Comparison of ENCODE assay signal across 8 cellular contexts in genomic region chr2:219104107-219105050, GRCh38. TPM values are rescaled to one million over a fixed set of nuclear protein-coding genes. Genes with fewer than 3 reads are reported as not detected.
DNase-seq lines count a peak whose midpoint lies in the region; ATAC-seq and TF ChIP-seq lines count a peak whose summit lies in the region.

No MANE protein-coding gene starts in this region.

- H3K27ac Mint-ChIP-seq in activated CD8-positive, alpha-beta memory T cell treated with anti-CD3 and anti-CD28 coated beads, Interleukin-2, amount 10 ng/mL, durations not matched to agents 7 days and 5 days = no peak overlapping the region
- H3K27ac Mint-ChIP-seq in nephron = no peak overlapping the region

- peaks cover 3% of the 10 kb centered on the region for H3K4me1 Mint-ChIP-seq in activated CD8-positive, alpha-beta memory T cell treated with anti-CD3 and anti-CD28 coated beads, Interleukin-2, amount 10 ng/mL, durations not matched to agents 7 days and 5 days
- H3K4me1 Mint-ChIP-seq in nephron = no peaks in the 10 kb centered on the region

- no peaks in the 10 kb centered on the region for H3K36me3 ChIP-seq in PC-9 (ENCODE audit: low read depth)

- no peaks in the 10 kb centered on the region for H3K79me2 ChIP-seq in PC-9 (ENCODE audit: low read depth)

- BruUV-seq in PC-9 (replicated peaks; lab: Mats Ljungman, UMichigan) = no TSS peak

- DNase-seq in activated CD8-positive, alpha-beta memory T cell treated with anti-CD3 and anti-CD28 coated beads, Interleukin-2, amount 10 ng/mL, durations not matched to agents 7 days and 5 days = no peak
- no peak for DNase-seq in activated CD8-positive, alpha-beta memory T cell treated with anti-CD3 and anti-CD28 coated beads, Interleukin-2, amount 50 U/mL, for 4 hours
- DNase-seq in PC-9 (peak in 1 of 2 experiments; percentile 4), dermis blood vessel endothelial cell (peak; percentile 64)

- no peaks in the 10 kb centered on the region for H3K36me3 Mint-ChIP-seq in activated CD8-positive, alpha-beta memory T cell treated with anti-CD3 and anti-CD28 coated beads, Interleukin-2, amount 10 ng/mL, durations not matched to agents 7 days and 5 days
- no peaks in the 10 kb centered on the region for H3K36me3 Mint-ChIP-seq in nephron (ENCODE audit: low read depth)

- H3K4me1 ChIP-seq in PC-9 (replicated peaks; ENCODE audit: insufficient read depth) = peaks cover 7% of the 10 kb centered on the region; the same call in 1 of the 2 replicates

- ATAC-seq in activated CD8-positive, alpha-beta memory T cell treated with anti-CD3 and anti-CD28 coated beads, Interleukin-2, amount 10 ng/mL, durations not matched to agents 7 days and 5 days = peak; percentile 57
- ATAC-seq in HG02798 (IDR thresholded peaks at IDR 0.05; ENCODE audit: poor library complexity, unreplicated experiment) (peak; percentile 61), HG02623 (IDR thresholded peaks at IDR 0.05; ENCODE audit: unreplicated experiment) (no peak), HG03442 (IDR thresholded peaks at IDR 0.05; ENCODE audit: unreplicated experiment) (no peak)

- POLR2A ChIA-PET in PC-9 (lab: Charles Lee; ENCODE audit: unreplicated experiment) = no interaction called here

- TF ChIP-seq CTCF in PC-9 (conservative IDR thresholded peaks at IDR 0.05) (peak; percentile 79), nephron (IDR thresholded peaks at IDR 0.05; ENCODE audit: unreplicated experiment in 3 of 3) (peak; percentile 51 to 58 (median 56))

- H3K4me3 Mint-ChIP-seq in activated CD8-positive, alpha-beta memory T cell treated with anti-CD3 and anti-CD28 coated beads, Interleukin-2, amount 10 ng/mL, durations not matched to agents 7 days and 5 days = no peak overlapping the region
- no peak overlapping the region for H3K4me3 Mint-ChIP-seq in nephron

- intact Hi-C loops in PC-9 (cut with micrococcal nuclease; ENCODE audit: unreplicated experiment) = no loop called here

- no peaks in the 10 kb centered on the region for H3K9me3 Mint-ChIP-seq in activated CD8-positive, alpha-beta memory T cell treated with anti-CD3 and anti-CD28 coated beads, Interleukin-2, amount 10 ng/mL, durations not matched to agents 7 days and 5 days (ENCODE audit: low read depth)
- no peaks in the 10 kb centered on the region for H3K9me3 Mint-ChIP-seq in nephron

- CTCF ChIA-PET in activated CD8-positive, alpha-beta memory T cell treated with anti-CD3 and anti-CD28 coated beads, Interleukin-2, amount 10 ng/mL, durations not matched to agents 7 days and 5 days (lab: Charles Lee) = interaction anchor here (0.7 to 2.7 kb wide), 27 partner anchors 8 to 190 kb away, joined by 3 to 25 read pairs (median 5); no protein-coding TSS in a partner anchor
- CTCF ChIA-PET in PC-9 (lab: Charles Lee) = interaction anchor here (0.7 to 2.1 kb wide), 6 partner anchors 14 to 172 kb away, joined by 3 to 6 read pairs (median 4); no protein-coding TSS in a partner anchor

- H3K27ac ChIP-seq in PC-9 = no peak overlapping the region

- H3K27me3 ChIP-seq in PC-9 (ENCODE audit: insufficient read depth, low read depth) = no peaks in the 10 kb centered on the region

- H3K4me2 ChIP-seq in PC-9 = no peak overlapping the region

- H3K4me3 ChIP-seq in PC-9 = no peak overlapping the region

- H3K9me3 ChIP-seq in PC-9 (ENCODE audit: insufficient read depth, low read depth) = no peaks in the 10 kb centered on the region

- no peaks in the 10 kb centered on the region for H4K20me1 ChIP-seq in PC-9 (ENCODE audit: insufficient read depth)

- H3F3A ChIP-seq in PC-9 (ENCODE audit: insufficient read depth, low read depth) = no peaks in the 10 kb centered on the region

- no peaks in the 10 kb centered on the region for H3K27me3 Mint-ChIP-seq in activated CD8-positive, alpha-beta memory T cell treated with anti-CD3 and anti-CD28 coated beads, Interleukin-2, amount 10 ng/mL, durations not matched to agents 7 days and 5 days
- H3K27me3 Mint-ChIP-seq in nephron (ENCODE audit: low read depth) = no peaks in the 10 kb centered on the region

- no peak overlapping the region for H2AFZ ChIP-seq in PC-9

- no peaks in the 10 kb centered on the region for H3K9me2 ChIP-seq in PC-9 (ENCODE audit: insufficient read depth)

RNA-seq across cellular contexts. Expression of gene IHH, which starts 43.7 kb away (rescaled TPM):
- not detected for total RNA-seq in activated CD8-positive, alpha-beta memory T cell treated with anti-CD3 and anti-CD28 coated beads, Interleukin-2, amount 10 ng/mL, durations not matched to agents 7 days and 5 days
- total RNA-seq in PC-9 (2021) (not detected in 2 replicates), dermis blood vessel endothelial cell (not detected in 2 replicates)

RNA-seq across cellular contexts. Expression of gene NHEJ1, which starts 56.2 kb away (rescaled TPM):
- 10 to 100 TPM; 14.4 to 19.4 TPM for total RNA-seq in activated CD8-positive, alpha-beta memory T cell treated with anti-CD3 and anti-CD28 coated beads, Interleukin-2, amount 10 ng/mL, durations not matched to agents 7 days and 5 days
- total RNA-seq in PC-9 (2021) (9.8 and 11.2 TPM in 2 replicates), dermis blood vessel endothelial cell (25.7 and 28.8 TPM in 2 replicates)

Comparison
In these comparisons a context has a peak if more than half of its experiments do, and no peak if none do; other contexts are left out.
1. ATAC-seq: peak in activated CD8-positive, alpha-beta memory T cell treated with anti-CD3 and anti-CD28 coated beads, Interleukin-2, amount 10 ng/mL, durations not matched to agents 7 days and 5 days (single experiment) and HG02798 (single experiment); none in HG02623 (single experiment) and HG03442 (single experiment).